In the genomic region with DNA sequence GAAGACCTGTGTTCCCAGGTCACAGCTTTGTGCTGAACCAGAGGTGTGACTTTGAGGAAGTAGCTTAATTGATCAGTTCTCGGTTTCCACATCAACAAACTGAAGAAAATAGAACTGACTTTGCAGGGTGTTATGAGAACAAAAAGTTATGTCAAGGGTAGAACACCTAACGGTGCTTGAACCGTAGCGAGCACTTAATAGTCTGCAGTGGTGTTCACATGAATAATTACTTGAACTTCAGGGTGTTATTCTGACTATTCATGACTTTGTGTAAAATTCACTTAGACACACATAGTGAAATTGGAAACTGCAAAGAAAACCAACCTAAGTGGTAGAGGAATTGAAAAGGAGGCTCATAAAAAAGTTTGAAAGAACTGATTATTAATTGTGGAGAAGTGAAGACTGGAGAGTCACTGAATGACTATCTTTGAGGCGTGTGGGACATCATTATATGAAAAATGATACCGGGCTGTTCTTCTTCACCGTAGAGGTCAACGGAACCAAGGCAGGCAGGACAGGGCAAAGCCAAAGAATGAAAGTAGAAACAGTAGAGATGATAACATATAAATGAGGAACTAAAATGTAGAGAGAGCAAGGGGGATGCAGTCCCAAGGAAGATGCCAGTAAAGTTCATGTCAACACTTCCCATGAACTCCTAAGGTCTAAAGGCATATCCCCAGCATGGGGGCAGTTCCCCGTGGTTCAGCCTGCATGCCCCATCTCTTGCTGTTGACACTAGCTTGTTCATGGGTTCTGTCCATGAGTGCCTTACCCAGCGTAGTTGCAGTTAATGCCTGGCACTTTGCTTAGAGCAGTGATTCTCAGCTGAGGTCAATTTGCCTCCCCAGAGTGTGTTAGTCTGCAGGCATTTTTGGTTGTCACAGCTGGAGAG, we compare ENCODE assay signal across 14 cellular contexts.
DNase-seq lines count a peak whose midpoint lies in the region; ATAC-seq and TF ChIP-seq lines count a peak whose summit lies in the region.
"Had no signal": no experiment of that assay in that cellular context is flagged by ENCODE, and none has a peak within 500 bp of the region (broad histone marks: within the 10 kb centered on the region; RNA-seq: fewer than 3 reads in every experiment).

No MANE protein-coding gene starts in this region.

- H3K4me3 Mint-ChIP-seq in brain: no peak overlapping the region
- H3K4me3 Mint-ChIP-seq: WTC11 had no signal

- no peaks in the 10 kb centered on the region for H3K9me3 ChIP-seq in A673 (ENCODE audit: low read depth, low read length, poor library complexity, severe bottlenecking)
- H3K9me3 ChIP-seq: Caco-2, sigmoid colon had no signal

- no peak overlapping the region for H3K27ac ChIP-seq in A673 (ENCODE audit: low read depth, low read length, poor library complexity, severe bottlenecking)
- H3K27ac ChIP-seq: sigmoid colon had no signal

- peaks cover 93% of the 10 kb centered on the region for H3K36me3 Mint-ChIP-seq in brain

- H3K27me3 Mint-ChIP-seq in brain: no peaks in the 10 kb centered on the region

- no peak for DNase-seq in A673 (ENCODE audit: low spot score)
- DNase-seq in NCI-H2227 (lab: John Stamatoyannopoulos, UW; ENCODE audit: unreplicated experiment): no peak
- no peak for DNase-seq in midbrain (lab: John Stamatoyannopoulos, UW)
- no peak for DNase-seq in activated CD4-positive, alpha-beta T cell treated with anti-CD3 and anti-CD28 coated beads for 4 hours
- DNase-seq: Caco-2, caudate nucleus, sigmoid colon had no signal

- no peaks in the 10 kb centered on the region for H3K9me3 Mint-ChIP-seq in brain
- H3K9me3 Mint-ChIP-seq: WTC11 had no signal

- H3K27ac Mint-ChIP-seq in brain: peak overlapping the region in 3 of 5 experiments; percentile 20 to 50 (median 47)
- H3K27ac Mint-ChIP-seq: WTC11 had no signal

- peaks cover 4% of the 10 kb centered on the region for H3K36me3 ChIP-seq in A673 (ENCODE audit: insufficient read depth, low read length, poor library complexity, severe bottlenecking)

- H3K4me1 Mint-ChIP-seq in brain: peaks cover 27% of the 10 kb centered on the region
- H3K4me1 Mint-ChIP-seq: WTC11 had no signal

- H3K4me3 ChIP-seq in A673 (ENCODE audit: low read depth, low read length, poor library complexity, severe bottlenecking): no peak overlapping the region
- H3K4me3 ChIP-seq: K562, sigmoid colon had no signal

- H3K27me3 ChIP-seq in A673 (replicated peaks; ENCODE audit: insufficient read depth, low read depth, low read length, poor library complexity): no peaks in the 10 kb centered on the region
- H3K27me3 ChIP-seq: sigmoid colon had no signal

- ATAC-seq in GM18870 (IDR thresholded peaks at IDR 0.05; ENCODE audit: unreplicated experiment): peak; percentile 75
- ATAC-seq in GM21576 (IDR thresholded peaks at IDR 0.05; ENCODE audit: unreplicated experiment): peak; percentile 58
- ATAC-seq in HG03064 (IDR thresholded peaks at IDR 0.05; ENCODE audit: low read depth, unreplicated experiment): peak; percentile 74
- ATAC-seq: K562, Right ventricle myocardium inferior, WTC11 had no signal

- POLR2A ChIA-PET in A673 (lab: Charles Lee; ENCODE audit: low non-redundant PET): no interaction called here

- intact Hi-C loops in A673 (cut with micrococcal nuclease; ENCODE audit: unreplicated experiment): no loop called here

- no peaks in the 10 kb centered on the region for H3K4me1 ChIP-seq in A673 (ENCODE audit: insufficient read depth, low read length, poor library complexity, severe bottlenecking)
- H3K4me1 ChIP-seq: Caco-2 had no signal

- CTCF ChIA-PET in A673 (lab: Charles Lee): no interaction called here

- TF ChIP-seq CTCF in brain (conservative IDR thresholded peaks at IDR 0.05) (no peak), A673 (conservative IDR thresholded peaks at IDR 0.05; ENCODE audit: low read depth, low read length) (no peak)

- BruUV-seq in A673 (replicated peaks; lab: Mats Ljungman, UMichigan): no TSS peak
